ENCODE assay signal across 11 cellular contexts in the genomic region with DNA sequence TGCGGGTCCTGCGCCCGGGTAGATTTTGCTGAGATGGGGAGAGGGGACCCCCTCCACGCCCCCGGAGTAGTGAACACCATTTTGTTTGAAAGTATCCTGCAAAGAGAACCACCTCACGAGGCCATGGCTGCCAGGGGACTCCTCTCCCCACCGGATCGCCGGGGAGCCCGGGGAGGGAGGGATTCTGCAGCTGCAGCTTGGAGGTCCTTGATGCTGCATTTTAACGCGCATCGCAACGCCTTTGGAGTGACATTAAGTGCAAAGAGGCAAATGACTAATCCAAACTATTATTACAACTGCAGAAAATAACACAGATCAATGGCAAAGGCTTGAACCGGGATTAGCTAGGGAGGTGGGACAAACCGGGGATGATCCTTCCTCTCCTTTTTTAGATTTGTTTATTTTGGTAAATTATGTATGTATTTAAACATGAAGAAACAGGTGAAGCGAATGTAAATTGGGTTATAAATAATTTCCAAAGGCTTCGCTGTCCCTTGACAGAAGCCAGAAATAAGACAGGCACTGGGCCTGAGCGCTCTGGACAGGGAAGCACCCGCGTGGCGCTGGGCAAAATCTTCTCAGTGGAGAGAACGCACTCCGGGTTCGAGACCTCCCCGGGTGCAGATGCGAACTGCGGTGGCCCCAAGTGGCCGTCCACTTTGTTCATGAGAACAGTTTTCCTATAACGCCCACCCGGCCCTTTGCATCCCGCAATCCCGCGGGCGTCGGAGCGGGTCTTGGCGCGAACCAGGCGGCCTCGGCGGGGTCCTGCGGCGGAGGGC. TPM values are rescaled to one million over a fixed set of nuclear protein-coding genes. Genes with fewer than 3 reads are reported as not detected.
A peak's percentile ranks its signal among the peaks of the same experiment; 100 is the strongest.
DNase-seq lines count a peak whose midpoint lies in the region; ATAC-seq, FAIRE-seq and TF ChIP-seq lines count a peak whose summit lies in the region.
"Had no signal": no experiment of that assay in that cellular context is flagged by ENCODE, and none has a peak within 500 bp of the region (broad histone marks: within the 10 kb centered on the region; RNA-seq: fewer than 3 reads in every experiment).

No MANE protein-coding gene starts in this region.

- FAIRE-seq in H54 (lab: Jason Lieb, UNC), result no peak

- no peak for DNase-seq in CD4-positive, alpha-beta T cell
- no peak for DNase-seq in astrocyte of the cerebellum (ENCODE audit: low read depth)
- no peak for DNase-seq in natural killer cell
- no peak for DNase-seq in NCI-H2196 treated with DMSO at 0.1 percent for 48 hours (lab: John Stamatoyannopoulos, UW; ENCODE audit: unreplicated experiment)
- DNase-seq in H54 (ENCODE audit: insufficient read length, low spot score), result no peak
- no peak for DNase-seq in GM03348 (ENCODE audit: low spot score)

- peaks cover 74% of the 10 kb centered on the region for H3K27me3 Mint-ChIP-seq in CD4-positive, alpha-beta T cell
- peaks cover 34% of the 10 kb centered on the region for H3K27me3 Mint-ChIP-seq in IgD-negative memory B cell
- H3K27me3 Mint-ChIP-seq in natural killer cell (ENCODE audit: low read depth in 2 of 2), result peaks cover 33 to 36% of the 10 kb centered on the region in 2 donors

- POLR2A ChIA-PET in CD4-positive, alpha-beta T cell (lab: Charles Lee), result interaction anchor here (0.7 to 1.7 kb wide), 2 partner anchors 76 to 94 kb away, joined by 3 to 4 read pairs; no protein-coding TSS in a partner anchor

- H3K4me3 ChIP-seq in astrocyte of the cerebellum (ENCODE audit: low read depth, low read length), result peak overlapping the region; percentile 32
- H3K4me3 ChIP-seq: lung had no signal

- in situ Hi-C loops in astrocyte of the cerebellum (cut with HindIII; ENCODE audit: low sequenced_read_pairs), result no loop called here

- no peak for ATAC-seq in CD4-positive, alpha-beta T cell (ENCODE audit: poor library complexity)
- ATAC-seq in natural killer cell (no peak), HG03571 (IDR thresholded peaks at IDR 0.05; ENCODE audit: unreplicated experiment) (no peak)

- TF ChIP-seq POLR2A in H54 (IDR thresholded peaks at IDR 0.05; ENCODE audit: low read depth, low read length), result no peak

- H3K4me1 Mint-ChIP-seq in CD4-positive, alpha-beta T cell (ENCODE audit: low read depth), result peaks cover 23% of the 10 kb centered on the region
- H3K4me1 Mint-ChIP-seq in IgD-negative memory B cell, result peaks cover 6 to 14% (median 14%) of the 10 kb centered on the region in 3 donors
- peaks cover 0 to 13% of the 10 kb centered on the region in 2 donors for H3K4me1 Mint-ChIP-seq in natural killer cell

- H3K9me3 ChIP-seq in CD4-positive, alpha-beta T cell (ENCODE audit: control insufficient read depth, low read length), result no peaks in the 10 kb centered on the region
- H3K9me3 ChIP-seq: upper lobe of left lung had no signal

- peak overlapping the region; percentile 87 for H3K4me3 Mint-ChIP-seq in CD4-positive, alpha-beta T cell
- H3K4me3 Mint-ChIP-seq in IgD-negative memory B cell (peak overlapping the region in 3 of 4 donors; percentile 46 to 80 (median 74)), natural killer cell (peak overlapping the region; percentile 52)

- H3K36me3 Mint-ChIP-seq in CD4-positive, alpha-beta T cell (ENCODE audit: low read depth), result no peaks in the 10 kb centered on the region
- H3K36me3 Mint-ChIP-seq in IgD-negative memory B cell (no peaks in the 10 kb centered on the region), natural killer cell (no peaks in the 10 kb centered on the region)
- H3K36me3 Mint-ChIP-seq: activated naive CD4-positive, alpha-beta T cell treated with anti-CD3 and anti-CD28 coated beads, Interleukin-2, amount 50 U/mL, for 72 hours had no signal

- H3K27me3 ChIP-seq in CD4-positive, alpha-beta T cell (ENCODE audit: control insufficient read depth, insufficient read depth, low read length), result peaks cover 73% of the 10 kb centered on the region

- no peaks in the 10 kb centered on the region for H3K9me3 Mint-ChIP-seq in CD4-positive, alpha-beta T cell
- H3K9me3 Mint-ChIP-seq in IgD-negative memory B cell (no peaks in the 10 kb centered on the region), natural killer cell (no peaks in the 10 kb centered on the region)
- H3K9me3 Mint-ChIP-seq: activated naive CD4-positive, alpha-beta T cell treated with anti-CD3 and anti-CD28 coated beads, Interleukin-2, amount 50 U/mL, for 72 hours had no signal

- H3K27ac Mint-ChIP-seq in CD4-positive, alpha-beta T cell, result no peak overlapping the region
- peak overlapping the region in 2 of 3 donors; percentile 16 to 28 for H3K27ac Mint-ChIP-seq in IgD-negative memory B cell
- H3K27ac Mint-ChIP-seq in natural killer cell, result no peak overlapping the region
- H3K27ac Mint-ChIP-seq: activated naive CD4-positive, alpha-beta T cell treated with anti-CD3 and anti-CD28 coated beads, Interleukin-2, amount 50 U/mL, for 72 hours had no signal

- intact Hi-C loops in CD4-positive, alpha-beta T cell (cut with DNase I, micrococcal nuclease), result loop anchor here (1.0 to 10.0 kb wide), 4 partner anchors 75 to 438 kb away; partner anchors contain the start of gene TRIM54 (in 1 of the 2)
- intact Hi-C loops in natural killer cell (cut with micrococcal nuclease), result loop anchor here (10.0 kb wide), 2 partner anchors 78 to 438 kb away; partner anchors contain the start of gene TRIM54

- H3K27ac ChIP-seq in CD4-positive, alpha-beta T cell (ENCODE audit: low read depth, low read length), result no peak overlapping the region
- H3K27ac ChIP-seq: upper lobe of left lung had no signal

- CTCF ChIA-PET in CD4-positive, alpha-beta T cell (lab: Charles Lee), result interaction anchor here (0.9 to 2.0 kb wide), 13 partner anchors 13 to 456 kb away, joined by 3 to 15 read pairs (median 5); no protein-coding TSS in a partner anchor

- TF ChIP-seq CTCF in CD4-positive, alpha-beta T cell (IDR thresholded peaks at IDR 0.05), result no peak
- no peak for TF ChIP-seq CTCF in astrocyte of the cerebellum (IDR thresholded peaks at IDR 0.05; ENCODE audit: low read depth, low read length, missing control alignments)
- TF ChIP-seq CTCF in natural killer cell (IDR thresholded peaks at IDR 0.05), result no peak

RNA-seq across cellular contexts. Expression of gene DPYSL5, which starts 0.9 kb away (rescaled TPM):
- not detected for total RNA-seq in CD4-positive, alpha-beta T cell
- not detected for polyA plus RNA-seq in IgD-negative memory B cell
- not detected for total RNA-seq in natural killer cell
- total RNA-seq: activated naive CD4-positive, alpha-beta T cell treated with anti-CD3 and anti-CD28 coated beads, Interleukin-2, amount 50 U/mL, for 72 hours; upper lobe of left lung had no signal
- polyA plus RNA-seq: lung had no signal

Comparison
In these comparisons a context has a peak if more than half of its experiments do, and no peak if none do; other contexts are left out.
1. H3K27ac Mint-ChIP-seq: peak in IgD-negative memory B cell (2 of 3); none in CD4-positive, alpha-beta T cell (single experiment) and natural killer cell (0 of 2).
2. Peak in every context shown above with its lines, with median percentiles within 50 percentile points of each other: H3K4me3 Mint-ChIP-seq.